ENCODE assay signal across 10 cellular contexts in the genomic region with DNA sequence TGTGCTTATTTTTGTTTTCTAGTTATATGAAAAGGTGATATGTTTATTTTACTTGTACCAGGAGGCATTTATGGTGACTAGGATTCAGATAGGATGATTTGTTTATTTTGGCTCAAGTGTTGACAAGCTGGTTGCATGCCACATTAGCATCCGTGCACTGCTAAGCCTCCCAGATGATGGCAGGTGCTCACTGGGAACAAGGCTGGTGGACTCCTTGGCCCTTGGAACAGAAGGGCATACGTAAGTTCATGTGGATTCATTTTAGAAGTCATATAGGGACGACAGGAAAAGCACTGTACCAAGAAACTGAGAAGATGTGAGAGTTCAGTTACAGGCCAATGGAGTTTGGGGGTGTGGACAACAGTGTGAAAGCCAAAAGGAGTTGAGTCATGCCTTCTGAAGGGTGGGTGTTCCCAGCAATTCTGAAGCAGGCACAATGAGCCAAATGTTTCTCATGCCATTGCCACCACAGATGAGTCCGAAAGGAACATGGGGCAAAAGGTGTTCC.
DNase-seq lines count a peak whose midpoint lies in the region; ATAC-seq and TF ChIP-seq lines count a peak whose summit lies in the region.
"Had no signal": no experiment of that assay in that cellular context is flagged by ENCODE, and none has a peak within 500 bp of the region (broad histone marks: within the 10 kb centered on the region; RNA-seq: fewer than 3 reads in every experiment).

No MANE protein-coding gene starts in this region.

- TF ChIP-seq POLR2A in body of pancreas (IDR thresholded peaks at IDR 0.05), result no peak

- DNase-seq in NCI-H2171 treated with DMSO at 0.1 percent for 48 hours (lab: John Stamatoyannopoulos, UW), result peak; percentile 25
- DNase-seq in NCI-H2171 (lab: John Stamatoyannopoulos, UW), result no peak
- DNase-seq in NCI-H146 treated with DMSO at 0.1 percent for 48 hours (lab: John Stamatoyannopoulos, UW; ENCODE audit: unreplicated experiment), result peak; percentile 27
- peak in 1 of 4 donors; percentile 13 for DNase-seq in body of pancreas
- no peak for DNase-seq in mucosa of descending colon
- DNase-seq in NCI-H2227 (lab: John Stamatoyannopoulos, UW; ENCODE audit: unreplicated experiment), result no peak
- no peak for DNase-seq in activated naive CD4-positive, alpha-beta T cell treated with Interleukin-2 at 50 U/mL for 16 hours
- DNase-seq in left colon, result no peak
- DNase-seq: naive B cell had no signal

- WGBS in body of pancreas, 2 donors, result 69% methylated on average over 4 of the region's 4 CpGs

- H3K27me3 ChIP-seq in body of pancreas, result no peaks in the 10 kb centered on the region
- H3K27me3 ChIP-seq: BLaER1 treated with 17β-estradiol and CSF1 and Interleukin-3, amounts not matched to agents 10 nM and 100 nM had no signal

- H3K27ac ChIP-seq in body of pancreas, result no peak overlapping the region
- H3K27ac ChIP-seq: BLaER1 treated with 17β-estradiol and CSF1 and Interleukin-3, amounts not matched to agents 10 nM and 100 nM had no signal

- intact Hi-C loops in body of pancreas (cut with DNase I) (no loop called here), mucosa of descending colon (cut with DNase I, micrococcal nuclease) (no loop called here), left colon (cut with DNase I, micrococcal nuclease) (no loop called here)

- H3K9me3 ChIP-seq in body of pancreas (no peaks in the 10 kb centered on the region), mucosa of descending colon (no peaks in the 10 kb centered on the region)
- H3K9me3 ChIP-seq: BLaER1 treated with 17β-estradiol and CSF1 and Interleukin-3, amounts not matched to agents 10 nM and 100 nM had no signal

- H3K4me1 ChIP-seq in body of pancreas (peaks cover 6% of the 10 kb centered on the region), mucosa of descending colon (ENCODE audit: low read depth) (no peaks in the 10 kb centered on the region)

- TF ChIP-seq CTCF in body of pancreas (IDR thresholded peaks at IDR 0.05), result no peak
- TF ChIP-seq CTCF in mucosa of descending colon (IDR thresholded peaks at IDR 0.05), result no peak

- H3K4me3 ChIP-seq in body of pancreas (no peak overlapping the region), mucosa of descending colon (no peak overlapping the region)
- H3K4me3 ChIP-seq: BLaER1 treated with 17β-estradiol and CSF1 and Interleukin-3, amounts not matched to agents 10 nM and 100 nM had no signal

- ATAC-seq in body of pancreas, result peak; percentile 30
- peak; percentile 60 for ATAC-seq in mucosa of descending colon
- no peak for ATAC-seq in left colon

- H3K36me3 ChIP-seq in body of pancreas (replicated peaks in 1 of 2; ENCODE audit: insufficient read depth in 1 of 2, low read depth in 2 of 2), result no peaks in the 10 kb centered on the region
- H3K36me3 ChIP-seq in mucosa of descending colon (ENCODE audit: low read depth), result no peaks in the 10 kb centered on the region

Comparison
In these comparisons a context has a peak if more than half of its experiments do, and no peak if none do; other contexts are left out.
1. DNase-seq: peak in NCI-H2171 treated with DMSO at 0.1 percent for 48 hours (single experiment) and NCI-H146 treated with DMSO at 0.1 percent for 48 hours (single experiment); none in NCI-H2171 (single experiment), mucosa of descending colon (0 of 3), NCI-H2227 (single experiment), activated naive CD4-positive, alpha-beta T cell treated with Interleukin-2 at 50 U/mL for 16 hours (single experiment) and left colon (0 of 2).